8 cellular contexts compared by ENCODE assay signal in the genomic region with DNA sequence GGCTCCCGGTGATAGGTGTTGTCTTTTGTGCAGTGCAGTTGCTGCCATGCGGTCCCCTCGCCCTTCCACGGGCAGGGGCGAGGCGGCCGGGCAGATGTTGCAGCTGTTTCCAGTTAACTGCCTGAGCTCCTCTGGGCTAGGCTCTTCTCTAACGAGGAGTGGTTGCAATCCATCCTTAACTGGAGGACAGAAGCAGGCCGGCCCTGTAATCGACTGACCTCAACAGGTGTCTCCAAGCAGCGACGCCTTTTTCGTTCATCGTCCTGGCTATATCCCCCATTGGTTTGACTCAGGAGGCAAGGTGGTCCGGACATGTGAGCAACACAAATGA. TPM values are rescaled to one million over a fixed set of nuclear protein-coding genes. Genes with fewer than 3 reads are reported as not detected.
A peak's percentile ranks its signal among the peaks of the same experiment; 100 is the strongest.
DNase-seq lines count a peak whose midpoint lies in the region; ATAC-seq and TF ChIP-seq lines count a peak whose summit lies in the region.

No MANE protein-coding gene starts in this region.

- peaks cover 30% of the 10 kb centered on the region for H3K4me1 ChIP-seq in PC-3 (ENCODE audit: insufficient read depth, low read length)
- peaks cover 13% of the 10 kb centered on the region for H3K4me1 ChIP-seq in endodermal cell (ENCODE audit: control insufficient read depth, insufficient read depth, low read length)
- H3K4me1 ChIP-seq in neuron (ENCODE audit: insufficient read depth, low read length), result peaks cover 45% of the 10 kb centered on the region

- H3K27me3 Mint-ChIP-seq in endodermal cell (ENCODE audit: insufficient read depth), result no peaks in the 10 kb centered on the region

- peak; percentile 16 for DNase-seq in NCI-H510A (lab: John Stamatoyannopoulos, UW)
- DNase-seq in NCI-H510A treated with DMSO at 0.1 percent for 48 hours (lab: John Stamatoyannopoulos, UW), result no peak
- no peak for DNase-seq in PC-3
- DNase-seq in endodermal cell, result no peak
- no peak for DNase-seq in EL

- H3K9me3 Mint-ChIP-seq in endodermal cell, result no peaks in the 10 kb centered on the region

- CTCF ChIA-PET in PC-3 (lab: Charles Lee), result interaction anchor here (0.6 to 0.8 kb wide), 2 partner anchors 57 to 140 kb away, joined by 3 read pairs; no protein-coding TSS in a partner anchor

- POLR2A ChIA-PET in PC-3 (lab: Charles Lee; ENCODE audit: unreplicated experiment), result no interaction called here

- H4K20me1 ChIP-seq in PC-3 (ENCODE audit: low read length), result peaks cover 19% of the 10 kb centered on the region

- peaks cover 26% of the 10 kb centered on the region for H3K36me3 Mint-ChIP-seq in endodermal cell (ENCODE audit: low read depth)

- WGBS in endodermal cell (ENCODE audit: insufficient coverage in 1 of 2, insufficient read length in 1 of 2), 2 experiments, result 1 to 2% methylated on average over 14 to 15 of the region's 15 CpGs

- TSS peak; percentile 83 for BruUV-seq in PC-3 (replicated peaks; lab: Mats Ljungman, UMichigan)

- H3K9me3 ChIP-seq in PC-3 (ENCODE audit: low read length) (no peaks in the 10 kb centered on the region), endodermal cell (ENCODE audit: control insufficient read depth, low read length) (no peaks in the 10 kb centered on the region), neuron (ENCODE audit: low read length) (no peaks in the 10 kb centered on the region)

- H3K4me2 ChIP-seq in PC-3 (ENCODE audit: low read length), result peak overlapping the region; percentile 80

- H3K4me3 Mint-ChIP-seq in endodermal cell, result peak overlapping the region; percentile 92

- H2AFZ ChIP-seq in PC-3 (ENCODE audit: low read length) (peak overlapping the region; percentile 90), neuron (ENCODE audit: low read depth, low read length) (peak overlapping the region; percentile 83)

- H3K9me2 ChIP-seq in PC-3 (replicated peaks; ENCODE audit: low read length), result no peaks in the 10 kb centered on the region

- H3K79me2 ChIP-seq in PC-3 (ENCODE audit: low read length), result peaks cover 39% of the 10 kb centered on the region

- H3K4me3 ChIP-seq in PC-3 (ENCODE audit: low read length), result peak overlapping the region; percentile 84
- peak overlapping the region; percentile 79 for H3K4me3 ChIP-seq in endodermal cell (ENCODE audit: low read length)
- H3K4me3 ChIP-seq in neuron (ENCODE audit: low read length), result peak overlapping the region; percentile 72

- H3K27ac ChIP-seq in PC-3 (ENCODE audit: low read length) (peak overlapping the region; percentile 80), endodermal cell (ENCODE audit: low read depth, low read length) (peak overlapping the region; percentile 99)

- no peaks in the 10 kb centered on the region for H3F3A ChIP-seq in PC-3 (ENCODE audit: low read length, unreplicated experiment)

- peaks cover 43% of the 10 kb centered on the region for H3K4me1 Mint-ChIP-seq in endodermal cell

- H3K27me3 ChIP-seq in PC-3 (ENCODE audit: low read length) (no peaks in the 10 kb centered on the region), endodermal cell (ENCODE audit: control insufficient read depth, insufficient read depth, low read length, poor library complexity, severe bottlenecking) (no peaks in the 10 kb centered on the region), neuron (ENCODE audit: insufficient read depth, low read length) (no peaks in the 10 kb centered on the region)

- intact Hi-C loops in PC-3 (cut with micrococcal nuclease), result loop anchor here (5.0 kb wide), 2 partner anchors 179 to 394 kb away; no protein-coding TSS in a partner anchor

- peak overlapping the region; percentile 81 for H3K9ac ChIP-seq in PC-3 (ENCODE audit: low read length)
- peak overlapping the region; percentile 92 for H3K9ac ChIP-seq in endodermal cell (ENCODE audit: extremely low read depth, low read length, poor library complexity, severe bottlenecking)

- ATAC-seq in PC-3 (peak; percentile 3), GM19455 (IDR thresholded peaks at IDR 0.05; ENCODE audit: unreplicated experiment) (no peak), HG03135 (IDR thresholded peaks at IDR 0.05; ENCODE audit: unreplicated experiment) (no peak)

- H3K36me3 ChIP-seq in PC-3 (ENCODE audit: low read depth, low read length) (no peaks in the 10 kb centered on the region), endodermal cell (ENCODE audit: control insufficient read depth, insufficient read depth, low read length) (peaks cover 8% of the 10 kb centered on the region), neuron (ENCODE audit: insufficient read depth, low read length) (peaks cover 21% of the 10 kb centered on the region)

- peak overlapping the region; percentile 94 for H3K27ac Mint-ChIP-seq in endodermal cell

- TF ChIP-seq CTCF in PC-3 (conservative IDR thresholded peaks at IDR 0.05; ENCODE audit: low read depth, low read length) (no peak), endodermal cell (conservative IDR thresholded peaks at IDR 0.05) (no peak)

RNA-seq across cellular contexts. Expression of gene TSC22D1, which starts 1.9 kb away (rescaled TPM):
- total RNA-seq in PC-3 (2014; rRNA removed) (163 and 194 TPM in 2 replicates), endodermal cell (100 to 1,000 TPM in 1 of 2 donors, 10 to 100 TPM in 1; 95.9 to 107 TPM)
- 104 TPM for polyA plus RNA-seq in endodermal cell (2013, experiment 1 of 2)
- polyA plus RNA-seq in endodermal cell (2013, experiment 2 of 2), result 104 TPM
